In genomic region chr1:76336951-76337371, GRCh38 we compare ENCODE assay signal across 8 cellular contexts.
DNase-seq lines count a peak whose midpoint lies in the region; ATAC-seq and TF ChIP-seq lines count a peak whose summit lies in the region.
"Had no signal": no experiment of that assay in that cellular context is flagged by ENCODE, and none has a peak within 500 bp of the region (broad histone marks: within the 10 kb centered on the region; RNA-seq: fewer than 3 reads in every experiment).

No MANE protein-coding gene starts in this region.

- DNase-seq in M059J (ENCODE audit: low read depth) = peak; percentile 43
- DNase-seq in amniotic epithelial cell (ENCODE audit: low read depth) = peak; percentile 88
- DNase-seq in iris pigment epithelial cell (ENCODE audit: low read depth) = peak; percentile 72
- peak; percentile 8 for DNase-seq in transverse colon
- DNase-seq in activated CD4-positive, alpha-beta T cell treated with anti-CD3 and anti-CD28 coated beads, Interleukin-2, amount 10 ng/mL, durations not matched to agents 7 days and 5 days = no peak
- no peak for DNase-seq in naive thymus-derived CD8-positive, alpha-beta T cell
- DNase-seq in neuronal stem cell (ENCODE audit: low spot score) = no peak
- DNase-seq: activated CD8-positive, alpha-beta T cell treated with anti-CD3 and anti-CD28 coated beads, Interleukin-2, amount 10 ng/mL, durations not matched to agents 7 days and 5 days had no signal

- H3K36me3 ChIP-seq in transverse colon = no peaks in the 10 kb centered on the region
- H3K36me3 ChIP-seq in neuronal stem cell (replicated peaks in 1 of 2; ENCODE audit: control insufficient read depth in 2 of 2, insufficient read depth in 2 of 2, low read length in 2 of 2) = no peaks in the 10 kb centered on the region

- H3K4me1 Mint-ChIP-seq in activated CD4-positive, alpha-beta T cell treated with anti-CD3 and anti-CD28 coated beads, Interleukin-2, amount 10 ng/mL, durations not matched to agents 7 days and 5 days = no peaks in the 10 kb centered on the region
- no peaks in the 10 kb centered on the region for H3K4me1 Mint-ChIP-seq in naive thymus-derived CD8-positive, alpha-beta T cell

- H3K27me3 ChIP-seq in transverse colon = no peaks in the 10 kb centered on the region
- H3K27me3 ChIP-seq in neuronal stem cell (ENCODE audit: control insufficient read depth in 3 of 3, insufficient read depth in 3 of 3, low read depth in 1 of 3, low read length in 3 of 3) = no peaks in the 10 kb centered on the region

- no peak overlapping the region for H3K18ac ChIP-seq in neuronal stem cell (ENCODE audit: low read length)

- H3K36me3 Mint-ChIP-seq in activated CD4-positive, alpha-beta T cell treated with anti-CD3 and anti-CD28 coated beads, Interleukin-2, amount 10 ng/mL, durations not matched to agents 7 days and 5 days (ENCODE audit: low read depth) = no peaks in the 10 kb centered on the region
- H3K36me3 Mint-ChIP-seq in naive thymus-derived CD8-positive, alpha-beta T cell = peaks cover 0 to 2% (median 0%) of the 10 kb centered on the region in 3 donors

- H3K9me3 Mint-ChIP-seq in activated CD4-positive, alpha-beta T cell treated with anti-CD3 and anti-CD28 coated beads, Interleukin-2, amount 10 ng/mL, durations not matched to agents 7 days and 5 days = peaks cover 2% of the 10 kb centered on the region
- H3K9me3 Mint-ChIP-seq in naive thymus-derived CD8-positive, alpha-beta T cell = peaks cover 0 to 6% (median 0%) of the 10 kb centered on the region in 9 donors

- in situ Hi-C loops in transverse colon (cut with MboI; ENCODE audit: low pct_ligation_motif_present in 1 of 4, low pct_unique_long_range_greater_than_20kb in 1 of 4, low sequenced_read_pairs in 3 of 4) = no loop called here

- no peak for TF ChIP-seq CTCF in transverse colon (IDR thresholded peaks at IDR 0.05)

- H3K9ac ChIP-seq in neuronal stem cell (ENCODE audit: low read depth, low read length, poor library complexity) = no peak overlapping the region

- no peaks in the 10 kb centered on the region for H3K79me1 ChIP-seq in neuronal stem cell (ENCODE audit: low read depth, low read length)

- no peaks in the 10 kb centered on the region for H3K9me3 ChIP-seq in transverse colon
- H3K9me3 ChIP-seq in neuronal stem cell (replicated peaks in 1 of 2; ENCODE audit: control insufficient read depth in 2 of 2, insufficient read depth in 1 of 2, low read depth in 1 of 2, low read length in 2 of 2) = no peaks in the 10 kb centered on the region

- intact Hi-C loops in transverse colon (cut with DNase I; ENCODE audit: low total_unique reads) = no loop called here

- no peak overlapping the region for H4K8ac ChIP-seq in neuronal stem cell (ENCODE audit: low read depth, low read length)

- H3K27me3 Mint-ChIP-seq in activated CD4-positive, alpha-beta T cell treated with anti-CD3 and anti-CD28 coated beads, Interleukin-2, amount 10 ng/mL, durations not matched to agents 7 days and 5 days = no peaks in the 10 kb centered on the region
- H3K27me3 Mint-ChIP-seq in naive thymus-derived CD8-positive, alpha-beta T cell = peaks cover 0 to 2% (median 0%) of the 10 kb centered on the region in 5 donors

- H2BK12ac ChIP-seq in neuronal stem cell (ENCODE audit: low read length) = no peak overlapping the region

- H3K4ac ChIP-seq in neuronal stem cell (ENCODE audit: low read length) = no peak overlapping the region

- ATAC-seq in naive thymus-derived CD8-positive, alpha-beta T cell = no peak
- ATAC-seq: activated CD8-positive, alpha-beta T cell treated with anti-CD3 and anti-CD28 coated beads, Interleukin-2, amount 10 ng/mL, durations not matched to agents 7 days and 5 days had no signal

- H2AK5ac ChIP-seq in neuronal stem cell (ENCODE audit: low read depth, low read length) = no peak overlapping the region

- H3K4me3 Mint-ChIP-seq in activated CD4-positive, alpha-beta T cell treated with anti-CD3 and anti-CD28 coated beads, Interleukin-2, amount 10 ng/mL, durations not matched to agents 7 days and 5 days = no peak overlapping the region
- no peak overlapping the region for H3K4me3 Mint-ChIP-seq in naive thymus-derived CD8-positive, alpha-beta T cell
- H3K4me3 Mint-ChIP-seq: activated CD8-positive, alpha-beta T cell treated with anti-CD3 and anti-CD28 coated beads, Interleukin-2, amount 10 ng/mL, durations not matched to agents 7 days and 5 days had no signal

- H2BK120ac ChIP-seq in neuronal stem cell (ENCODE audit: low read depth, low read length) = no peak overlapping the region

- H3K4me2 ChIP-seq in neuronal stem cell (ENCODE audit: insufficient read depth, low read length, poor library complexity, severe bottlenecking) = no peak overlapping the region

- CTCF ChIA-PET in activated CD4-positive, alpha-beta T cell treated with anti-CD3 and anti-CD28 coated beads, Interleukin-2, amount 10 ng/mL, durations not matched to agents 7 days and 5 days (lab: Charles Lee) = no interaction called here

- H3K4me3 ChIP-seq in transverse colon = no peak overlapping the region
- no peak overlapping the region for H3K4me3 ChIP-seq in neuronal stem cell (ENCODE audit: low read length in 2 of 2)

- H2BK5ac ChIP-seq in neuronal stem cell (ENCODE audit: low read length) = no peak overlapping the region

- H2AFZ ChIP-seq in neuronal stem cell (ENCODE audit: low read length) = no peak overlapping the region

- no peak overlapping the region for H3K23ac ChIP-seq in neuronal stem cell (ENCODE audit: low read depth, low read length, poor library complexity)

- no peak overlapping the region for H2BK15ac ChIP-seq in neuronal stem cell (ENCODE audit: low read length)

- no peak for TF ChIP-seq EP300 in transverse colon (IDR thresholded peaks at IDR 0.05; ENCODE audit: low read depth)

- H3K4me1 ChIP-seq in transverse colon (no peaks in the 10 kb centered on the region), neuronal stem cell (ENCODE audit: control insufficient read depth in 2 of 2, insufficient read depth in 1 of 2, low read depth in 1 of 2, low read length in 2 of 2) (peaks cover 7 to 9% of the 10 kb centered on the region in 2 donors)

- no peak for TF ChIP-seq POLR2A in transverse colon (IDR thresholded peaks at IDR 0.05)

- WGBS in transverse colon (ENCODE audit: low coverage in 1 of 2), 2 donors = 69% methylated on average over 8 of the region's 8 CpGs; no CpG with 5 or more reads in 1 of the 2 donors
- WGBS in neuronal stem cell (ENCODE audit: extremely low coverage in 2 of 2, insufficient read length in 2 of 2, insufficient replicate concordance in 1 of 2), 2 donors = no CpG with 5 or more reads among the region's 8 CpGs

- H3K27ac Mint-ChIP-seq in activated CD4-positive, alpha-beta T cell treated with anti-CD3 and anti-CD28 coated beads, Interleukin-2, amount 10 ng/mL, durations not matched to agents 7 days and 5 days = no peak overlapping the region
- H3K27ac Mint-ChIP-seq in naive thymus-derived CD8-positive, alpha-beta T cell = no peak overlapping the region
- H3K27ac Mint-ChIP-seq: activated CD8-positive, alpha-beta T cell treated with anti-CD3 and anti-CD28 coated beads, Interleukin-2, amount 10 ng/mL, durations not matched to agents 7 days and 5 days had no signal

- H3K14ac ChIP-seq in neuronal stem cell (ENCODE audit: low read length) = no peak overlapping the region

- POLR2A ChIA-PET in activated CD4-positive, alpha-beta T cell treated with anti-CD3 and anti-CD28 coated beads, Interleukin-2, amount 10 ng/mL, durations not matched to agents 7 days and 5 days (lab: Charles Lee) = no interaction called here
- POLR2A ChIA-PET in naive thymus-derived CD8-positive, alpha-beta T cell (lab: Charles Lee) = no interaction called here

- no peak overlapping the region for H3K27ac ChIP-seq in transverse colon
- H3K27ac ChIP-seq in neuronal stem cell (replicated peaks; ENCODE audit: low read length) = no peak overlapping the region

- no peak overlapping the region for H4K91ac ChIP-seq in neuronal stem cell (ENCODE audit: low read depth, low read length, poor library complexity)

Comparison
In these comparisons a context has a peak if more than half of its experiments do, and no peak if none do; other contexts are left out.
1. DNase-seq: peak in M059J (single experiment), amniotic epithelial cell (single experiment), iris pigment epithelial cell (single experiment) and transverse colon (single experiment); none in activated CD4-positive, alpha-beta T cell treated with anti-CD3 and anti-CD28 coated beads, Interleukin-2, amount 10 ng/mL, durations not matched to agents 7 days and 5 days (single experiment), naive thymus-derived CD8-positive, alpha-beta T cell (0 of 10) and neuronal stem cell (single experiment).